In the genomic region with DNA sequence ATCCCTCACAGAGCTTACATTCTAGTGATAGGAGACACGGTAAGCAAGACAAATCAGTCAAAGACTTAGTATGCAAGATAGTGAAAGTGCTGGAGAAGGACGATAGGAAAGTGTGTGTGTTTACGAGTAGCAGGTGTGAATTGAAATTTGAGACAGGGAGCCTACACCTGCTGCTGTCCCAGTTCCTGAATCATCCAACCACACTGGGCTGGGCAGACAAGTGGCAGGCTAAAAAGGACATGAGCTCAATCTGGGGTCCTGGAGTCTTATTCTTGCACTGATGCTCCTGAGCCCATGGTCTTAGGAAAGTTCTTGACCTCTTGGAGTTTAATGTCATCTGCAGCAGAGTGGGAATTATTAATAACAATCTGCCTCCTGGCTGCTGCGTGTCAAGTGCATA, we compare ENCODE assay signal across 1 cellular context.
A peak's percentile ranks its signal among the peaks of the same experiment; 100 is the strongest.
TF ChIP-seq lines count a peak whose summit lies in the region.

No MANE protein-coding gene starts in this region.

TF ChIP-seq in K562, 482 proteins besides CTCF, POLR2A, EP300 and RAD21:
- TF ChIP-seq CBFA2T3 (IDR thresholded peaks at IDR 0.05) (0 out of 2 replicates have a peak, but pooled peaks have one; percentile 15), U2AF1 (optimal IDR thresholded peaks at IDR 0.05; ENCODE audit: low read depth, low read length) (no peak)
